In genomic region chr12:75702477-75703093, GRCh38 we compare ENCODE assay signal across 25 cellular contexts.
A peak's percentile ranks its signal among the peaks of the same experiment; 100 is the strongest.
DNase-seq lines count a peak whose midpoint lies in the region; ATAC-seq, FAIRE-seq and TF ChIP-seq lines count a peak whose summit lies in the region.
"Had no signal": no experiment of that assay in that cellular context is flagged by ENCODE, and none has a peak within 500 bp of the region (broad histone marks: within the 10 kb centered on the region; RNA-seq: fewer than 3 reads in every experiment).

No MANE protein-coding gene starts in this region.

- intact Hi-C loops in HepG2 (cut with micrococcal nuclease; ENCODE audit: unreplicated experiment) (no loop called here), right lobe of liver (cut with DNase I) (no loop called here)

- WGBS in HepG2 (ENCODE audit: low lambda C conversion rate): 43% methylated on average over 5 of the region's 5 CpGs
- 52% methylated on average over 5 of the region's 5 CpGs for WGBS in right lobe of liver (ENCODE audit: insufficient coverage, low coverage, low lambda C conversion rate, missing lambda C conversion rate)

- POLR2A ChIA-PET in HepG2 (lab: Yijun Ruan, JAX): no interaction called here

- TF ChIP-seq POLR2A in HepG2 (IDR thresholded peaks at IDR 0.05; ENCODE audit: insufficient read depth in 1 of 2, low read depth in 2 of 2, low read length in 2 of 2) (no peak), right lobe of liver (IDR thresholded peaks at IDR 0.05) (no peak)

- TF ChIP-seq EP300 in HepG2 (IDR thresholded peaks at IDR 0.05; ENCODE audit: low read depth in 2 of 2, low read length in 2 of 2) (no peak), HepG2 (CRISPR knock-in tag; IDR thresholded peaks at IDR 0.05; ENCODE audit: borderline replicate concordance) (no peak)

- ATAC-seq in HepG2: no peak
- no peak for ATAC-seq in right lobe of liver
- ATAC-seq in GM18517 (IDR thresholded peaks at IDR 0.05; ENCODE audit: unreplicated experiment): no peak
- ATAC-seq: esophagus mucosa, left ventricle myocardium superior, psoas muscle had no signal

- FAIRE-seq in HepG2 (lab: Jason Lieb, UNC): no peak
- FAIRE-seq: kidney had no signal

- no peaks in the 10 kb centered on the region for H3K79me2 ChIP-seq in HepG2 (ENCODE audit: insufficient read depth, low read length)

- no peak for DNase-seq in HepG2 (ENCODE audit: low spot score)
- DNase-seq in right lobe of liver: no peak
- DNase-seq in central memory CD4-positive, alpha-beta T cell: peak; percentile 17
- no peak for DNase-seq in glomerular visceral epithelial cell (ENCODE audit: extremely low spot score)
- DNase-seq in OCI-M2 (lab: John Stamatoyannopoulos, UW; ENCODE audit: unreplicated experiment): no peak
- DNase-seq: activated CD4-positive, alpha-beta T cell treated with anti-CD3 and anti-CD28 coated beads for 48 hours; C1 segment of cervical spinal cord; caudate nucleus; endodermal cell; GM23248; head of caudate nucleus; kidney; left ventricle myocardium superior; NCI-H1694; NCI-H446; NCI-H82; psoas muscle; RPMI8226; sigmoid colon; SJCRH30; stimulated activated CD4-positive, alpha-beta T cell treated with anti-CD3 and anti-CD28 coated beads, Interleukin-4, amount 100 ng/mL, for 1 hour; thyroid gland had no signal

- no peak for TF ChIP-seq RAD21 in HepG2 (CRISPR knock-in tag; IDR thresholded peaks at IDR 0.05)

- no peaks in the 10 kb centered on the region for H3K27me3 ChIP-seq in HepG2 (ENCODE audit: control insufficient read depth in 1 of 2, insufficient read depth in 2 of 2, low read length in 2 of 2)
- H3K27me3 ChIP-seq in right lobe of liver: no peaks in the 10 kb centered on the region
- H3K27me3 ChIP-seq: sigmoid colon, SJCRH30, thyroid gland had no signal

- CTCF ChIA-PET in HepG2 (lab: Yijun Ruan, JAX; ENCODE audit: low intra/inter-chr PET ratio, low total read pairs): no interaction called here

- BruUV-seq in HepG2 (replicated peaks; lab: Mats Ljungman, UMichigan): no TSS peak

- H3K9me3 ChIP-seq in HepG2 (ENCODE audit: low read length) (no peaks in the 10 kb centered on the region), right lobe of liver (no peaks in the 10 kb centered on the region), KOPT-K1 (ENCODE audit: insufficient read depth, low read length, poor library complexity, severe bottlenecking) (no peaks in the 10 kb centered on the region)
- H3K9me3 ChIP-seq: psoas muscle, sigmoid colon, SJCRH30, thyroid gland had no signal

- no peak for TF ChIP-seq CTCF in HepG2 (CRISPR knock-in tag; IDR thresholded peaks at IDR 0.05)
- TF ChIP-seq CTCF in right lobe of liver (IDR thresholded peaks at IDR 0.05): no peak

- H3K27ac ChIP-seq in HepG2 (ENCODE audit: extremely low read length, insufficient read depth, low read length) (no peak overlapping the region), right lobe of liver (no peak overlapping the region), KOPT-K1 (ENCODE audit: low read depth, low read length, poor library complexity, severe bottlenecking) (peak overlapping the region; percentile 39)
- H3K27ac ChIP-seq: GM23248, psoas muscle, sigmoid colon, SJCRH30, thyroid gland had no signal

- H2AFZ ChIP-seq in HepG2 (ENCODE audit: low read length): no peak overlapping the region
- H2AFZ ChIP-seq: GM23248 had no signal

- in situ Hi-C loops in HepG2 (cut with HindIII; ENCODE audit: extremely low pct_ligation_motif_present, low pct_unique_long_range_greater_than_20kb): no loop called here

- H3K36me3 ChIP-seq in HepG2 (replicated peaks in 1 of 2; ENCODE audit: control insufficient read depth in 1 of 2, insufficient read depth in 2 of 2, low read length in 2 of 2) (no peaks in the 10 kb centered on the region), right lobe of liver (no peaks in the 10 kb centered on the region), KOPT-K1 (ENCODE audit: insufficient read depth, low read length) (no peaks in the 10 kb centered on the region)
- H3K36me3 ChIP-seq: sigmoid colon, SJCRH30, thyroid gland had no signal

- no peaks in the 10 kb centered on the region for H4K20me1 ChIP-seq in HepG2 (ENCODE audit: insufficient read depth, low read length)

- H3K4me1 ChIP-seq in HepG2 (ENCODE audit: insufficient read depth, low read length) (peaks cover 26% of the 10 kb centered on the region), right lobe of liver (no peaks in the 10 kb centered on the region)

- no peak overlapping the region for H3K9ac ChIP-seq in HepG2 (ENCODE audit: insufficient read depth, low read depth, low read length)
- H3K9ac ChIP-seq: GM23248 had no signal

- H3K4me3 ChIP-seq in HepG2 (replicated peaks in 1 of 3; ENCODE audit: insufficient read depth in 1 of 3, low read depth in 2 of 3, low read length in 3 of 3) (no peak overlapping the region), right lobe of liver (no peak overlapping the region)
- H3K4me3 ChIP-seq: GM23248, psoas muscle, sigmoid colon, SJCRH30, thyroid gland had no signal

- no peak overlapping the region for H3K4me2 ChIP-seq in HepG2 (ENCODE audit: low read depth, low read length)

TF ChIP-seq in HepG2, 621 proteins besides CTCF, POLR2A, EP300 and RAD21:
- TF ChIP-seq PCBP1 (IDR thresholded peaks at IDR 0.05; ENCODE audit: borderline replicate concordance, low read depth, low read length) (0 out of 2 replicates have a peak, but pooled peaks have one; percentile 47), HMGA1 (CRISPR knock-in tag; conservative IDR thresholded peaks at IDR 0.05) (no peak), HNRNPK (IDR thresholded peaks at IDR 0.05; ENCODE audit: low read depth, low read length, poor library complexity, severe bottlenecking) (peak; percentile 94)
